Comparison of ENCODE assay signal across 1 cellular context in genomic region chr19:17692566-17692965, GRCh38.
TF ChIP-seq lines count a peak whose summit lies in the region.

No MANE protein-coding gene starts in this region.

TF ChIP-seq in WTC11, 78 proteins besides CTCF, POLR2A, EP300 and RAD21 (continued from another document):
- TF ChIP-seq, protein P1, sequence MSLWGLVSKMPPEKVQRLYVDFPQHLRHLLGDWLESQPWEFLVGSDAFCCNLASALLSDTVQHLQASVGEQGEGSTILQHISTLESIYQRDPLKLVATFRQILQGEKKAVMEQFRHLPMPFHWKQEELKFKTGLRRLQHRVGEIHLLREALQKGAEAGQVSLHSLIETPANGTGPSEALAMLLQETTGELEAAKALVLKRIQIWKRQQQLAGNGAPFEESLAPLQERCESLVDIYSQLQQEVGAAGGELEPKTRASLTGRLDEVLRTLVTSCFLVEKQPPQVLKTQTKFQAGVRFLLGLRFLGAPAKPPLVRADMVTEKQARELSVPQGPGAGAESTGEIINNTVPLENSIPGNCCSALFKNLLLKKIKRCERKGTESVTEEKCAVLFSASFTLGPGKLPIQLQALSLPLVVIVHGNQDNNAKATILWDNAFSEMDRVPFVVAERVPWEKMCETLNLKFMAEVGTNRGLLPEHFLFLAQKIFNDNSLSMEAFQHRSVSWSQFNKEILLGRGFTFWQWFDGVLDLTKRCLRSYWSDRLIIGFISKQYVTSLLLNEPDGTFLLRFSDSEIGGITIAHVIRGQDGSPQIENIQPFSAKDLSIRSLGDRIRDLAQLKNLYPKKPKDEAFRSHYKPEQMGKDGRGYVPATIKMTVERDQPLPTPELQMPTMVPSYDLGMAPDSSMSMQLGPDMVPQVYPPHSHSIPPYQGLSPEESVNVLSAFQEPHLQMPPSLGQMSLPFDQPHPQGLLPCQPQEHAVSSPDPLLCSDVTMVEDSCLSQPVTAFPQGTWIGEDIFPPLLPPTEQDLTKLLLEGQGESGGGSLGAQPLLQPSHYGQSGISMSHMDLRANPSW (CRISPR knock-in tag; conservative IDR thresholded peaks at IDR 0.05; ENCODE audit: low read depth): no peak
